30 cellular contexts compared by ENCODE assay signal in genomic region chr21:46402421-46402820, GRCh38. TPM values are rescaled to one million over a fixed set of nuclear protein-coding genes. Genes with fewer than 3 reads are reported as not detected.
DNase-seq lines count a peak whose midpoint lies in the region; ATAC-seq and TF ChIP-seq lines count a peak whose summit lies in the region.
"Had no signal": no experiment of that assay in that cellular context is flagged by ENCODE, and none has a peak within 500 bp of the region (broad histone marks: within the 10 kb centered on the region; RNA-seq: fewer than 3 reads in every experiment).

No MANE protein-coding gene starts in this region.

- no peak overlapping the region for H3K27ac ChIP-seq in OCI-LY3 (ENCODE audit: low read length)
- no peak overlapping the region for H3K27ac ChIP-seq in effector memory CD4-positive, alpha-beta T cell (ENCODE audit: insufficient read depth, low read length, poor library complexity, severe bottlenecking)
- H3K27ac ChIP-seq: body of pancreas, heart right ventricle, left lung, Peyer's patch, stomach, transverse colon had no signal

- H3K9me3 Mint-ChIP-seq in endothelial cell (ENCODE audit: unreplicated experiment) (no peaks in the 10 kb centered on the region), progenitor cell of endocrine pancreas (ENCODE audit: low read depth) (no peaks in the 10 kb centered on the region)

- H2AFZ ChIP-seq in OCI-LY3 (ENCODE audit: low read depth, low read length): no peak overlapping the region

- no peak overlapping the region for H3K9ac ChIP-seq in OCI-LY3 (ENCODE audit: low read length)

- H3K27me3 Mint-ChIP-seq in endothelial cell (ENCODE audit: unreplicated experiment): no peaks in the 10 kb centered on the region
- no peaks in the 10 kb centered on the region for H3K27me3 Mint-ChIP-seq in progenitor cell of endocrine pancreas
- H3K27me3 Mint-ChIP-seq: naive B cell had no signal

- TF ChIP-seq CTCF in GM12874 (IDR thresholded peaks at IDR 0.05; ENCODE audit: insufficient read depth, low read depth, low read length): 0 out of 2 replicates have a peak, but pooled peaks have one; percentile 4
- 0 out of 2 replicates have a peak, but pooled peaks have one; percentile 5 for TF ChIP-seq CTCF in OCI-LY3 (IDR thresholded peaks at IDR 0.05; ENCODE audit: low read depth, low read length)
- no peak for TF ChIP-seq CTCF in endothelial cell (IDR thresholded peaks at IDR 0.05; ENCODE audit: unreplicated experiment)
- peak; percentile 8 for TF ChIP-seq CTCF in progenitor cell of endocrine pancreas (IDR thresholded peaks at IDR 0.05; ENCODE audit: unreplicated experiment)

- no peaks in the 10 kb centered on the region for H4K20me1 ChIP-seq in OCI-LY3 (ENCODE audit: insufficient read depth, low read length)

- H3K4me2 ChIP-seq in OCI-LY3 (ENCODE audit: low read length): no peak overlapping the region
- H3K4me2 ChIP-seq: smooth muscle cell had no signal

- no peaks in the 10 kb centered on the region for H3K4me1 ChIP-seq in OCI-LY3 (ENCODE audit: low read length)
- no peaks in the 10 kb centered on the region for H3K4me1 ChIP-seq in effector memory CD4-positive, alpha-beta T cell (ENCODE audit: control insufficient read depth, insufficient read depth, low read length, poor library complexity, severe bottlenecking)
- H3K4me1 ChIP-seq: body of pancreas, heart right ventricle, left lung, Peyer's patch, stomach, transverse colon had no signal

- H3K4me1 Mint-ChIP-seq in endothelial cell (ENCODE audit: unreplicated experiment) (no peaks in the 10 kb centered on the region), progenitor cell of endocrine pancreas (ENCODE audit: low read depth) (no peaks in the 10 kb centered on the region)
- H3K4me1 Mint-ChIP-seq: mesothelial cell of epicardium had no signal

- peak overlapping the region; percentile 45 for H3K4me3 Mint-ChIP-seq in endothelial cell (ENCODE audit: unreplicated experiment)
- H3K4me3 Mint-ChIP-seq in progenitor cell of endocrine pancreas (ENCODE audit: low read depth): no peak overlapping the region
- H3K4me3 Mint-ChIP-seq: mesothelial cell of epicardium had no signal

- no peaks in the 10 kb centered on the region for H3K9me3 ChIP-seq in OCI-LY3 (ENCODE audit: insufficient read depth, low read length)
- no peaks in the 10 kb centered on the region for H3K9me3 ChIP-seq in effector memory CD4-positive, alpha-beta T cell (ENCODE audit: control insufficient read depth, low read length)
- H3K9me3 ChIP-seq: body of pancreas, heart right ventricle, left lung, MG63, Peyer's patch, stomach, transverse colon had no signal

- no peak overlapping the region for H3K4me3 ChIP-seq in OCI-LY3 (ENCODE audit: low read length)
- H3K4me3 ChIP-seq in effector memory CD4-positive, alpha-beta T cell (ENCODE audit: insufficient read depth, low read depth, low read length, poor library complexity, severe bottlenecking): no peak overlapping the region
- H3K4me3 ChIP-seq: body of pancreas, heart right ventricle, left lung, MG63, Peyer's patch, smooth muscle cell, stomach, transverse colon had no signal

- no peak for DNase-seq in endothelial cell (ENCODE audit: low spot score)
- no peak for DNase-seq in progenitor cell of endocrine pancreas (ENCODE audit: low spot score, unreplicated experiment)
- DNase-seq in effector memory CD4-positive, alpha-beta T cell: no peak
- DNase-seq: activated CD4-positive, alpha-beta T cell treated with anti-CD3 and anti-CD28 coated beads, Interleukin-2, amount 50 U/mL, for 48 hours; activated naive CD4-positive, alpha-beta T cell treated with Interleukin-2 at 50 U/mL for 16 hours; body of pancreas; C1 segment of cervical spinal cord; COR-L47; DMS53; GDM1; heart right ventricle; KBM-7; MG63; naive B cell; NCI-H2029 treated with DMSO at 0.1 percent for 48 hours; NCI-H2227 treated with DMSO at 0.1 percent for 48 hours; NCI-H526 treated with DMSO at 0.1 percent for 48 hours; occipital lobe; Peyer's patch; stimulated activated CD4-positive, alpha-beta T cell treated with anti-CD3 and anti-CD28 coated beads, Interleukin-2, amount 100 ng/mL, for 24 hours; stomach; transverse colon had no signal

- H3K36me3 ChIP-seq in OCI-LY3 (replicated peaks; ENCODE audit: low read depth, low read length): peaks cover 9% of the 10 kb centered on the region
- peaks cover 31% of the 10 kb centered on the region for H3K36me3 ChIP-seq in effector memory CD4-positive, alpha-beta T cell (ENCODE audit: control insufficient read depth, insufficient read depth, low read length)

- H3K36me3 Mint-ChIP-seq in endothelial cell (ENCODE audit: low read depth, unreplicated experiment) (peaks cover 36% of the 10 kb centered on the region), progenitor cell of endocrine pancreas (ENCODE audit: insufficient read depth) (peaks cover 17% of the 10 kb centered on the region)

- no peaks in the 10 kb centered on the region for H3K27me3 ChIP-seq in OCI-LY3 (ENCODE audit: low read depth, low read length)
- no peaks in the 10 kb centered on the region for H3K27me3 ChIP-seq in effector memory CD4-positive, alpha-beta T cell (replicated peaks; ENCODE audit: control insufficient read depth, insufficient read depth, low read length, poor library complexity, severe bottlenecking)
- H3K27me3 ChIP-seq: body of pancreas, heart right ventricle, left lung, MG63, Peyer's patch, stomach, transverse colon had no signal

- H3K27ac Mint-ChIP-seq in endothelial cell (ENCODE audit: unreplicated experiment): no peak overlapping the region
- H3K27ac Mint-ChIP-seq in progenitor cell of endocrine pancreas: no peak overlapping the region
- H3K27ac Mint-ChIP-seq: mesothelial cell of epicardium had no signal

- ATAC-seq in GM18861 (IDR thresholded peaks at IDR 0.05; ENCODE audit: unreplicated experiment) (no peak), HG03108 (IDR thresholded peaks at IDR 0.05; ENCODE audit: unreplicated experiment) (no peak)
- ATAC-seq: activated CD4-positive, CD25-positive, alpha-beta regulatory T cell treated with anti-CD3 and anti-CD28 coated beads, Interleukin-2, amount 50 U/mL, for 24 hours; body of pancreas; heart right ventricle; left lung had no signal

- no peaks in the 10 kb centered on the region for H3K79me2 ChIP-seq in OCI-LY3 (ENCODE audit: low read length)

RNA-seq across cellular contexts. Expression of gene DIP2A, which starts 56.3 kb away (rescaled TPM):
- 80.2 TPM for total RNA-seq in endothelial cell (ENCODE audit: unreplicated experiment)
- total RNA-seq in progenitor cell of endocrine pancreas: 70.2 and 70.7 TPM in 2 replicates
